In the genomic region with DNA sequence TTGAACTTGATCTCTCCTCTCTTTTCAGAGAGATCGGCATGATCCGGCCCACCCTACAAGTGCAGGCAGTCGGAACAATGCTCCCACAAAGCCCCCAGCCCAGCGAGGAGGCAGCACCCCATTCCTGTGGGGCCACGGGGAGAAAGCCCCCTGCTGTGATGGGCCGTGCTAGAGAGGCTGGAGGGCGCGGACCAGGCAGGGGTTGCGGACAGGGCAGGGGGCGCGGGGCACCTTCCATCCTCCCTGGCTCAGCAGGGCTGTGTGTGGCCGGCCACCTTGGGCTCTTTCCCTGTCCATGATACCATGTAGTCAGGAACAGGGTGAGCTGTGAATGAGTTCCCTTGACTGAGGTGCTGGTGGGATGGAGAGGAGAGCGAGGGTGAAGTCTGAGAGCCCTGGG, we compare ENCODE assay signal across 13 cellular contexts.
"Had no signal": no experiment of that assay in that cellular context is flagged by ENCODE, and none has a peak within 500 bp of the region (broad histone marks: within the 10 kb centered on the region; RNA-seq: fewer than 3 reads in every experiment).

No MANE protein-coding gene starts in this region.

- H3K9me3 ChIP-seq: neutrophil, right atrium auricular region, sigmoid colon, thyroid gland, upper lobe of right lung, vagina had no signal

- H3K36me3 ChIP-seq: neutrophil, right atrium auricular region, sigmoid colon, stomach, thyroid gland, upper lobe of right lung, vagina had no signal

- H3K4me3 ChIP-seq: right atrium auricular region, sigmoid colon, skin epidermis, stomach, thyroid gland, upper lobe of right lung, vagina had no signal

- H3K27me3 ChIP-seq: thyroid gland, vagina had no signal

- H3K4me1 ChIP-seq: right atrium auricular region, sigmoid colon, stomach, thyroid gland, upper lobe of right lung, vagina had no signal

- DNase-seq: naive thymus-derived CD4-positive, alpha-beta T cell; nephron progenitor cell; sigmoid colon; stimulated activated CD4-positive, alpha-beta T cell treated with anti-CD3 and anti-CD28 coated beads, Interleukin-2, amount 100 ng/mL, for 24 hours; stimulated activated CD4-positive, alpha-beta T cell treated with anti-CD3 and anti-CD28 coated beads, Interleukin-4, amount 100 ng/mL, for 4 hours; stimulated activated naive B cell treated with anti-CD40 and anti-IgM and Interleukin-4, amounts not matched to agents 10 μg/mL and 1 μg/mL and 100 μg/mL, for 72 hours; stomach; thyroid gland; upper lobe of right lung had no signal

- H3K27ac ChIP-seq: neutrophil, right atrium auricular region, sigmoid colon, skin epidermis, stomach, thyroid gland, upper lobe of right lung, vagina had no signal
